8 cellular contexts compared by ENCODE assay signal in genomic region chr13:28658796-28659610, GRCh38. TPM values are rescaled to one million over a fixed set of nuclear protein-coding genes. Genes with fewer than 3 reads are reported as not detected.
A peak's percentile ranks its signal among the peaks of the same experiment; 100 is the strongest.
DNase-seq lines count a peak whose midpoint lies in the region; TF ChIP-seq lines count a peak whose summit lies in the region.

TSS of gene POMP (plus strand) at chr13:28659130. CDS start at chr13:28659185, 55 bp downstream.

- peaks cover 7% of the 10 kb centered on the region for H3K36me3 Mint-ChIP-seq in activated naive CD8-positive, alpha-beta T cell

- no peaks in the 10 kb centered on the region for H3K4me1 ChIP-seq in HEK293 (ENCODE audit: control insufficient read depth, insufficient read depth, low read length)
- H3K4me1 ChIP-seq in osteoblast (ENCODE audit: insufficient read depth, low read length) = peaks cover 21% of the 10 kb centered on the region
- H3K4me1 ChIP-seq in testis = peaks cover 28% of the 10 kb centered on the region

- H3K4me3 ChIP-seq in GM06990 (replicated peaks; ENCODE audit: low read depth, low read length) = peak within 1 kb of the TSS; percentile 98
- H3K4me3 ChIP-seq in HEK293 (ENCODE audit: low read depth, low read length) = peak within 1 kb of the TSS; percentile 91
- peak within 1 kb of the TSS; percentile 78 for H3K4me3 ChIP-seq in osteoblast (ENCODE audit: insufficient read depth, low read length)
- H3K4me3 ChIP-seq in testis = peak within 1 kb of the TSS; percentile 91 to 98

- H3K27ac ChIP-seq in HEK293 (ENCODE audit: extremely low read depth, low read depth, low read length) (peak within 1 kb of the TSS; percentile 84), osteoblast (ENCODE audit: low read depth, low read length) (peak within 1 kb of the TSS; percentile 99), testis (peak within 1 kb of the TSS; percentile 91 to 93)

- H3K9me3 ChIP-seq in HEK293 (ENCODE audit: control insufficient read depth, insufficient read depth, low read depth, low read length) (no peaks in the 10 kb centered on the region), osteoblast (ENCODE audit: low read depth, low read length) (no peaks in the 10 kb centered on the region), testis (no peaks in the 10 kb centered on the region)

- peak within 1 kb of the TSS; percentile 97 for H3K27ac Mint-ChIP-seq in activated naive CD8-positive, alpha-beta T cell

- no peaks in the 10 kb centered on the region for H3K27me3 Mint-ChIP-seq in activated naive CD8-positive, alpha-beta T cell

- H3K4me1 Mint-ChIP-seq in activated naive CD8-positive, alpha-beta T cell (ENCODE audit: low read depth) = peaks cover 61% of the 10 kb centered on the region

- H3K9me3 Mint-ChIP-seq in activated naive CD8-positive, alpha-beta T cell (ENCODE audit: low read depth) = no peaks in the 10 kb centered on the region

- intact Hi-C loops in testis (cut with DNase I; ENCODE audit: low total_unique reads) = no loop called here

- H3K4me2 ChIP-seq in osteoblast (ENCODE audit: insufficient read depth, low read length) = peak within 1 kb of the TSS; percentile 93

- peak within 1 kb of the TSS; percentile 85 for H2AFZ ChIP-seq in osteoblast (ENCODE audit: low read length)

- POLR2A ChIA-PET in HEK293 (lab: Yijun Ruan, JAX) = interaction anchor here (0.6 to 1.4 kb wide), 6 partner anchors 11 to 697 kb away, joined by 3 to 11 read pairs (median 5); no protein-coding TSS in a partner anchor

- CTCF ChIA-PET in HEK293 (lab: Yijun Ruan, JAX) = interaction anchor here (0.7 kb wide), 3 partner anchors 52 to 481 kb away, joined by 3 read pairs; no protein-coding TSS in a partner anchor

- H3K4me3 Mint-ChIP-seq in activated naive CD8-positive, alpha-beta T cell = peak within 1 kb of the TSS; percentile 98

- H3K36me3 ChIP-seq in GM06990 (ENCODE audit: control insufficient read depth, insufficient read depth, low read length) (peaks cover 8% of the 10 kb centered on the region), HEK293 (ENCODE audit: control insufficient read depth in 2 of 2, insufficient read depth in 1 of 2, low read length in 2 of 2) (peaks cover 5 to 37% of the 10 kb centered on the region in 2 experiments), osteoblast (ENCODE audit: insufficient read depth, low read length) (peaks cover 26% of the 10 kb centered on the region), testis (ENCODE audit: low read depth, missing control alignments) (no peaks in the 10 kb centered on the region)

- 1% methylated on average over 18 to 64 of the region's 64 CpGs for WGBS in testis, 2 donors

- peaks cover 27% of the 10 kb centered on the region for H4K20me1 ChIP-seq in osteoblast (ENCODE audit: insufficient read depth, low read length)

- peak; percentile 94 for DNase-seq in GM06990 (ENCODE audit: extremely low read depth, insufficient read length)
- peak; percentile 81 for DNase-seq in MV-4-11 (lab: John Stamatoyannopoulos, UW)
- peak; percentile 82 for DNase-seq in SKM-1 treated with dmso at 0.1 percent for 144 hours (lab: John Stamatoyannopoulos, UW; ENCODE audit: unreplicated experiment)
- peak; percentile 86 for DNase-seq in glomerular visceral epithelial cell (ENCODE audit: extremely low spot score)
- peak; percentile 95 for DNase-seq in osteoblast (ENCODE audit: insufficient read length, low spot score, missing footprints)
- peak; percentile 95 for DNase-seq in testis

- peaks cover 74% of the 10 kb centered on the region for H3K79me2 ChIP-seq in osteoblast (ENCODE audit: insufficient read depth, low read length)

- H3K27me3 ChIP-seq in GM06990 (replicated peaks; ENCODE audit: control insufficient read depth, insufficient read depth, low read length) (no peaks in the 10 kb centered on the region), osteoblast (ENCODE audit: insufficient read depth, low read length) (no peaks in the 10 kb centered on the region), testis (no peaks in the 10 kb centered on the region)

- no peak for TF ChIP-seq CTCF in GM06990 (IDR thresholded peaks at IDR 0.05; ENCODE audit: insufficient read depth, low read length, poor library complexity, severe bottlenecking)
- TF ChIP-seq CTCF in HEK293 (tag by site-specific recombination; IDR thresholded peaks at IDR 0.05) = 0 out of 2 replicates have a peak, but pooled peaks have one; percentile 5
- no peak for TF ChIP-seq CTCF in osteoblast (IDR thresholded peaks at IDR 0.05; ENCODE audit: extremely low read depth, low read depth, low read length)
- TF ChIP-seq CTCF in testis (IDR thresholded peaks at IDR 0.05) = no peak

- peak; percentile 82 for TF ChIP-seq POLR2A in testis (IDR thresholded peaks at IDR 0.05)

TF ChIP-seq in HEK293, 187 proteins besides CTCF, POLR2A, EP300 and RAD21 (continues in another document):
- no peak for TF ChIP-seq ZNF280C (tag by site-specific recombination; IDR thresholded peaks at IDR 0.05)
- no peak for TF ChIP-seq ZNF391 (tag by site-specific recombination; IDR thresholded peaks at IDR 0.05; ENCODE audit: borderline replicate concordance, low read depth)
- TF ChIP-seq ZNF521 (tag by site-specific recombination; IDR thresholded peaks at IDR 0.05) = no peak
- peak; percentile 41 for TF ChIP-seq WT1 (tag by site-specific recombination; IDR thresholded peaks at IDR 0.05)
- no peak for TF ChIP-seq SCRT2 (tag by site-specific recombination; IDR thresholded peaks at IDR 0.05)
- TF ChIP-seq ZNF660 (tag by site-specific recombination; IDR thresholded peaks at IDR 0.05) = no peak; the same call in 1 of the 2 replicates
- no peak for TF ChIP-seq ZNF23 (tag by site-specific recombination; IDR thresholded peaks at IDR 0.05; ENCODE audit: borderline replicate concordance)
- TF ChIP-seq ZNF513 (tag by site-specific recombination; IDR thresholded peaks at IDR 0.05) = no peak
- TF ChIP-seq ZBTB26 (tag by site-specific recombination; optimal IDR thresholded peaks at IDR 0.05) = peak; percentile 81
- TF ChIP-seq ZNF692 (tag by site-specific recombination; IDR thresholded peaks at IDR 0.05) = peak; percentile 55; the same call in 1 of the 2 replicates
- no peak for TF ChIP-seq ZNF274 (IDR thresholded peaks at IDR 0.05; ENCODE audit: low read length)
- TF ChIP-seq ZNF274 (tag by site-specific recombination; IDR thresholded peaks at IDR 0.05; ENCODE audit: borderline replicate concordance) = no peak
- 0 out of 2 replicates have a peak, but pooled peaks have one; percentile 70 for TF ChIP-seq TRIM28 (IDR thresholded peaks at IDR 0.05; ENCODE audit: borderline replicate concordance, low read length)
- peak; percentile 64 for TF ChIP-seq ZNF341 (tag by site-specific recombination; IDR thresholded peaks at IDR 0.05; ENCODE audit: low read depth)

RNA-seq across cellular contexts. Expression of gene POMP, which starts in this region (rescaled TPM):
- total RNA-seq in osteoblast (70.7 and 73.1 TPM in 2 replicates), testis (10 to 100 TPM; 53.4 to 57.3 TPM)
- 114 TPM for polyA plus RNA-seq in testis (ENCODE audit: insufficient read depth, low read depth, low replicate concordance)

Comparison
In these comparisons a context has a peak if more than half of its experiments do, and no peak if none do; other contexts are left out.
1. Peak in every context shown above with its lines: DNase-seq, H3K4me3 ChIP-seq and H3K27ac ChIP-seq.